In genomic region chr10:20369863-20370736, GRCh38 we compare ENCODE assay signal across 1 cellular context.
TF ChIP-seq lines count a peak whose summit lies in the region.

No MANE protein-coding gene starts in this region.

TF ChIP-seq in GM23338, 12 proteins besides CTCF, POLR2A, EP300 and RAD21:
- TF ChIP-seq ZNF462 (CRISPR knock-in tag; IDR thresholded peaks at IDR 0.05), result peak; percentile 77; the same call in 1 of the 2 replicates
- no peak for TF ChIP-seq POLR2AphosphoS5 (IDR thresholded peaks at IDR 0.05; ENCODE audit: low read depth)
- no peak for TF ChIP-seq JUNB (IDR thresholded peaks at IDR 0.05; ENCODE audit: unreplicated experiment)
- no peak for TF ChIP-seq CREB1 (CRISPR knock-in tag; IDR thresholded peaks at IDR 0.05; ENCODE audit: low read depth)
- no peak for TF ChIP-seq ETS1 (IDR thresholded peaks at IDR 0.05)
- TF ChIP-seq REST (IDR thresholded peaks at IDR 0.05; ENCODE audit: unreplicated experiment), result no peak
- no peak for TF ChIP-seq ZNF331 (CRISPR knock-in tag; IDR thresholded peaks at IDR 0.05; ENCODE audit: low read depth)
- no peak for TF ChIP-seq EZH2 (IDR thresholded peaks at IDR 0.05; ENCODE audit: low read depth, unreplicated experiment)
- no peak for TF ChIP-seq STAT1 (IDR thresholded peaks at IDR 0.05; ENCODE audit: unreplicated experiment)
- no peak for TF ChIP-seq EZH2phosphoT487 (IDR thresholded peaks at IDR 0.05; ENCODE audit: unreplicated experiment)
- TF ChIP-seq NANOG (IDR thresholded peaks at IDR 0.05; ENCODE audit: borderline replicate concordance), result peak; percentile 52; the same call in 1 of the 2 replicates
